ENCODE assay signal across 11 cellular contexts in genomic region chr10:609868-610545, GRCh38.
DNase-seq lines count a peak whose midpoint lies in the region; ATAC-seq and TF ChIP-seq lines count a peak whose summit lies in the region.
"Had no signal": no experiment of that assay in that cellular context is flagged by ENCODE, and none has a peak within 500 bp of the region (broad histone marks: within the 10 kb centered on the region; RNA-seq: fewer than 3 reads in every experiment).

No MANE protein-coding gene starts in this region.

- H3K27ac ChIP-seq in OCI-LY1 (ENCODE audit: low read depth, low read length, poor library complexity, severe bottlenecking) = peak overlapping the region; percentile 82
- peak overlapping the region in 5 of 10 donors; percentile 10 to 30 (median 23) for H3K27ac ChIP-seq in heart right ventricle
- peak overlapping the region; percentile 52 for H3K27ac ChIP-seq in rectal smooth muscle tissue (ENCODE audit: low read depth, low read length)
- H3K27ac ChIP-seq: HL-60 had no signal

- no peaks in the 10 kb centered on the region for H4K20me1 ChIP-seq in OCI-LY1 (ENCODE audit: insufficient read depth, low read length)

- no peak overlapping the region for H2AFZ ChIP-seq in OCI-LY1 (ENCODE audit: low read length)

- H3K36me3 ChIP-seq in OCI-LY1 (ENCODE audit: insufficient read depth, low read length) (no peaks in the 10 kb centered on the region), heart right ventricle (no peaks in the 10 kb centered on the region), rectal smooth muscle tissue (ENCODE audit: control insufficient read depth, insufficient read depth, low read length) (no peaks in the 10 kb centered on the region)

- no peak overlapping the region for H3K4me3 ChIP-seq in OCI-LY1 (ENCODE audit: low read depth, low read length, poor library complexity, severe bottlenecking)
- H3K4me3 ChIP-seq in heart right ventricle = no peak overlapping the region
- no peak overlapping the region for H3K4me3 ChIP-seq in rectal smooth muscle tissue (ENCODE audit: low read length)
- H3K4me3 ChIP-seq: lung had no signal

- no peaks in the 10 kb centered on the region for H3K9me2 ChIP-seq in OCI-LY1 (ENCODE audit: low read depth, low read length)

- H3K9ac ChIP-seq in OCI-LY1 (ENCODE audit: low read length) (no peak overlapping the region), rectal smooth muscle tissue (ENCODE audit: low read length) (no peak overlapping the region)

- DNase-seq in ELR (ENCODE audit: low read depth) = peak; percentile 10
- no peak for DNase-seq in heart right ventricle
- no peak for DNase-seq in NCI-H2081 (lab: John Stamatoyannopoulos, UW)
- DNase-seq in COLO668 (lab: John Stamatoyannopoulos, UW; ENCODE audit: unreplicated experiment) = no peak
- no peak for DNase-seq in NOMO-1 treated with DMSO at 0.1 percent for 48 hours (lab: John Stamatoyannopoulos, UW; ENCODE audit: unreplicated experiment)
- DNase-seq in midbrain (lab: John Stamatoyannopoulos, UW) = no peak
- DNase-seq: NCI-H1694 treated with DMSO at 0.1 percent for 48 hours had no signal

- H3F3A ChIP-seq in OCI-LY1 (ENCODE audit: insufficient read depth, low read length) = peaks cover 15% of the 10 kb centered on the region

- ATAC-seq in heart right ventricle = peak in 7 of 8 donors; percentile 26 to 60 (median 32)

- peaks cover 61% of the 10 kb centered on the region for H3K4me1 ChIP-seq in OCI-LY1 (ENCODE audit: insufficient read depth, low read length, severe bottlenecking)
- H3K4me1 ChIP-seq in heart right ventricle = peaks cover 5 to 62% (median 34%) of the 10 kb centered on the region in 9 donors
- peaks cover 38% of the 10 kb centered on the region for H3K4me1 ChIP-seq in rectal smooth muscle tissue (ENCODE audit: control insufficient read depth, insufficient read depth, low read length)

- intact Hi-C loops in heart right ventricle (cut with DNase I) = no loop called here

- peaks cover 12% of the 10 kb centered on the region for H3K79me2 ChIP-seq in OCI-LY1 (ENCODE audit: insufficient read depth, low read length)

- H3K9me3 ChIP-seq in OCI-LY1 (ENCODE audit: low read length) (0 out of 2 replicates have a peak, but pooled peaks cover 3% of the 10 kb centered on the region), heart right ventricle (no peaks in the 10 kb centered on the region)

- 47 to 64% methylated on average over 11 of the region's 11 CpGs for WGBS in heart right ventricle, 2 donors

- TF ChIP-seq CTCF in OCI-LY1 (IDR thresholded peaks at IDR 0.05; ENCODE audit: low read length) (no peak), heart right ventricle (IDR thresholded peaks at IDR 0.05) (no peak)

- H3K4me2 ChIP-seq in OCI-LY1 (ENCODE audit: low read length) = no peak overlapping the region

- no peaks in the 10 kb centered on the region for H3K27me3 ChIP-seq in OCI-LY1 (ENCODE audit: insufficient read depth, low read length)
- no peaks in the 10 kb centered on the region for H3K27me3 ChIP-seq in heart right ventricle
- no peaks in the 10 kb centered on the region for H3K27me3 ChIP-seq in rectal smooth muscle tissue (ENCODE audit: control insufficient read depth, insufficient read depth, low read length)
